Comparison of ENCODE assay signal across 7 cellular contexts in genomic region chr17:75078097-75079022, GRCh38. TPM values are rescaled to one million over a fixed set of nuclear protein-coding genes. Genes with fewer than 3 reads are reported as not detected.
DNase-seq lines count a peak whose midpoint lies in the region; ATAC-seq and TF ChIP-seq lines count a peak whose summit lies in the region.

No MANE protein-coding gene starts in this region.

- no peak overlapping the region for H2BK120ac ChIP-seq in mesendoderm (ENCODE audit: low read depth, low read length)

- POLR2A ChIA-PET in MCF 10A (lab: Yijun Ruan, JAX): interaction anchor here (0.6 to 1.9 kb wide), 17 partner anchors 8 to 87 kb away, joined by 3 to 21 read pairs (median 4); partner anchors contain the start of genes ARMC7, JPT1, KCTD2 and MRPL58

- H3K23ac ChIP-seq in mesendoderm (ENCODE audit: low read length): no peak overlapping the region

- no peak overlapping the region for H3K4ac ChIP-seq in mesendoderm (ENCODE audit: low read depth, low read length)

- H3K27me3 ChIP-seq in mesendoderm (ENCODE audit: insufficient read depth, low read length, poor library complexity): no peaks in the 10 kb centered on the region

- CTCF ChIA-PET in MCF 10A (lab: Yijun Ruan, JAX): interaction anchor here (0.7 to 2.7 kb wide), 3 partner anchors 9 to 52 kb away, joined by 3 to 16 read pairs (median 9); no protein-coding TSS in a partner anchor

- H3K4me1 ChIP-seq in mesendoderm (ENCODE audit: control insufficient read depth, low read depth, low read length): peaks cover 10% of the 10 kb centered on the region

- DNase-seq in MCF 10A (ENCODE audit: unreplicated experiment) (peak; percentile 66), mesendoderm (no peak), NCI-H82 treated with DMSO at 0.1 percent for 48 hours (lab: John Stamatoyannopoulos, UW; ENCODE audit: unreplicated experiment) (no peak), cortex of kidney (lab: John Stamatoyannopoulos, UW) (no peak), SIG-M5 (lab: John Stamatoyannopoulos, UW) (no peak)

- peaks cover 19% of the 10 kb centered on the region for H3K4me1 Mint-ChIP-seq in MCF 10A (ENCODE audit: insufficient read depth, unreplicated experiment)

- H3K56ac ChIP-seq in mesendoderm (ENCODE audit: low read length): peak overlapping the region; percentile 63

- peak overlapping the region; percentile 70 for H3K27ac Mint-ChIP-seq in MCF 10A (ENCODE audit: low read depth, unreplicated experiment)

- H2BK15ac ChIP-seq in mesendoderm (replicated peaks; ENCODE audit: low read depth): no peak overlapping the region

- H3K79me2 ChIP-seq in mesendoderm (ENCODE audit: control insufficient read depth, insufficient read depth, low read length): no peaks in the 10 kb centered on the region

- H3K4me3 Mint-ChIP-seq in MCF 10A (ENCODE audit: unreplicated experiment): peak overlapping the region; percentile 14

- H3K36me3 ChIP-seq in mesendoderm (ENCODE audit: control insufficient read depth, insufficient read depth, low read length): no peaks in the 10 kb centered on the region

- no peak for TF ChIP-seq CTCF in MCF 10A (IDR thresholded peaks at IDR 0.05; ENCODE audit: unreplicated experiment)

- no peak overlapping the region for H3K4me2 ChIP-seq in mesendoderm (ENCODE audit: low read length)

- H3K36me3 Mint-ChIP-seq in MCF 10A (ENCODE audit: insufficient read depth, unreplicated experiment): no peaks in the 10 kb centered on the region

- H3K18ac ChIP-seq in mesendoderm (ENCODE audit: low read length): no peak overlapping the region

- peak overlapping the region; percentile 23 for H2BK5ac ChIP-seq in mesendoderm (ENCODE audit: low read length)

- no peaks in the 10 kb centered on the region for H3K9me3 Mint-ChIP-seq in MCF 10A (ENCODE audit: unreplicated experiment)

- H4K5ac ChIP-seq in mesendoderm (ENCODE audit: low read length): no peak overlapping the region

- H4K8ac ChIP-seq in mesendoderm (ENCODE audit: low read depth, low read length): no peak overlapping the region

- no peak overlapping the region for H2AK5ac ChIP-seq in mesendoderm (ENCODE audit: low read length)

- no peak overlapping the region for H3K4me3 ChIP-seq in mesendoderm (ENCODE audit: low read length)

- H3K27me3 Mint-ChIP-seq in MCF 10A (ENCODE audit: insufficient read depth, unreplicated experiment): no peaks in the 10 kb centered on the region

- peak overlapping the region; percentile 4 for H3K9ac ChIP-seq in mesendoderm (ENCODE audit: low read length)

- H3K27ac ChIP-seq in mesendoderm (ENCODE audit: low read depth, low read length): no peak overlapping the region

- BruUV-seq in MCF 10A (replicated peaks; lab: Mats Ljungman, UMichigan): no TSS peak

- WGBS in mesendoderm (ENCODE audit: extremely low coverage, insufficient coverage, low lambda C conversion rate): no CpG with 5 or more reads among the region's 19 CpGs

- peak; percentile 47 for ATAC-seq in GM18517 (IDR thresholded peaks at IDR 0.05; ENCODE audit: unreplicated experiment)
- peak; percentile 43 for ATAC-seq in HG03196 (IDR thresholded peaks at IDR 0.05; ENCODE audit: unreplicated experiment)

- intact Hi-C loops in MCF 10A (cut with micrococcal nuclease): no loop called here

- no peaks in the 10 kb centered on the region for H3K79me1 ChIP-seq in mesendoderm (ENCODE audit: low read length)

RNA-seq across cellular contexts. Expression of gene SLC16A5, which starts 9.4 kb away (rescaled TPM):
- 26.0 and 33.1 TPM in 2 replicates for total RNA-seq in MCF 10A (2022)
- 14.5 TPM for polyA plus RNA-seq in mesendoderm (2013, experiment 1 of 2)
- polyA plus RNA-seq in mesendoderm (2013, experiment 2 of 2): 13.3 TPM

RNA-seq across cellular contexts. Expression of gene KCTD2, which starts 31.3 kb away (rescaled TPM):
- total RNA-seq in MCF 10A (2022): 11.9 and 12.8 TPM in 2 replicates
- polyA plus RNA-seq in mesendoderm (2013, experiment 1 of 2): 39.4 TPM
- polyA plus RNA-seq in mesendoderm (2013, experiment 2 of 2): 37.9 TPM

RNA-seq across cellular contexts. Expression of gene ARMC7, which starts 31.4 kb away (rescaled TPM):
- total RNA-seq in MCF 10A (2022): 9.3 and 13.3 TPM in 2 replicates
- 14.7 TPM for polyA plus RNA-seq in mesendoderm (2013, experiment 1 of 2)
- polyA plus RNA-seq in mesendoderm (2013, experiment 2 of 2): 14.5 TPM

RNA-seq across cellular contexts. Expression of gene ATP5PD, which starts 31.6 kb away (rescaled TPM):
- total RNA-seq in MCF 10A (2022): 362 and 455 TPM in 2 replicates
- polyA plus RNA-seq in mesendoderm (2013, experiment 1 of 2): 592 TPM
- 600 TPM for polyA plus RNA-seq in mesendoderm (2013, experiment 2 of 2)

RNA-seq across cellular contexts. Expression of gene NT5C, which starts 53.2 kb away (rescaled TPM):
- total RNA-seq in MCF 10A (2022): 105 and 113 TPM in 2 replicates
- polyA plus RNA-seq in mesendoderm (2013, experiment 1 of 2): 52.7 TPM
- polyA plus RNA-seq in mesendoderm (2013, experiment 2 of 2): 50.6 TPM
